Comparison of ENCODE assay signal across 7 cellular contexts in the genomic region with DNA sequence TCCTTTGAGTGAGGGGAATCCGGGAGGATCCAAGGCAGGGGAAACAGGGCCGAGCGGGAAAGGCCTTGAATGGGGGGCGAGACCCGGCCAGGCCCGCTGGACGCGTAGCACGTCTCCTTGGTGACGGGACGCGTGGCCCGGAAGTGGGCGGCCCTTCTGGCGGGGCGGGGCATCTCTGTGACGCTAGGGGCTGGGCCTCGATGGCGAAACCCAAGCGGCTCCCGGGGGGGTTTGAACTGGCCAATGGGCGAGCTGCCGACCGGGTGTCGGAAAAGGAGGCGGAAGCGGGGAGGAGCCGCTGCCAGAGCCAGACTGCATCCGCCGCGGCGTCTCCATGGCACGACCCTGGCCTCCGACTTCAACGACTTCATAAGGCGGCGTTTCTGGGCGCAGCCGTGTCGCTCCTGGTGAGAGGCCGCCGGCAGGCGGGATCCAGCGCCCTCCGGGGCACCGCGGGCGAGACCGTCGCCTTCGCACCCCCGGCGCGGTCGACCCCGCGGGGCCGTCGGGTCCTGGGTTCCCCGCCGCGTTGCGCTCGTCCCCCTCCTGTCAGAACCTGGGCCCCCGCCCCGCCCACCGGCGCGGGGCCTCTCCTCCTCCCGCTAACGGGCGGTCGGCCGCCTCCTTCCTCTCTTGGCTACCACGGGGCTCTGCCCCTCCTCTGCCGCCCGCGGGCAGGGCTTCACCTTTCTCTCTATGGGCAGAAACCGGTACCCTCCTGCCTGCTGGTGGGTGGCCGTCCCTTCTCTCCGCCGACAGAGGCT. TPM values are rescaled to one million over a fixed set of nuclear protein-coding genes. Genes with fewer than 3 reads are reported as not detected.
DNase-seq lines count a peak whose midpoint lies in the region; ATAC-seq and TF ChIP-seq lines count a peak whose summit lies in the region.

A gene (plus strand): TSS at position 158 of the 764 bp plus-strand sequence. CDS start 86 bp downstream, at position 244.

- H2AFZ ChIP-seq in hepatocyte = peak within 1 kb of the TSS; percentile 86

- no peaks in the 10 kb centered on the region for H4K20me1 ChIP-seq in hepatocyte (ENCODE audit: insufficient read depth, poor library complexity, severe bottlenecking)

- H3K79me2 ChIP-seq in hepatocyte = peaks cover 12% of the 10 kb centered on the region

- peaks cover 6% of the 10 kb centered on the region for H3K4me1 ChIP-seq in hepatocyte (ENCODE audit: insufficient read depth)

- DNase-seq in NCI-H2081 treated with DMSO at 0.1 percent for 48 hours (lab: John Stamatoyannopoulos, UW) (peak; percentile 75), T1000 (lab: John Stamatoyannopoulos, UW) (peak; percentile 92), astrocyte of the hippocampus (ENCODE audit: low read depth, low spot score) (peak; percentile 99), hepatocyte (ENCODE audit: low spot score) (peak; percentile 98), retina (peak; percentile 96)

- no peak for TF ChIP-seq CTCF in hepatocyte (IDR thresholded peaks at IDR 0.05; ENCODE audit: poor library complexity)

- H3K27me3 ChIP-seq in hepatocyte = no peaks in the 10 kb centered on the region

- H3K4me2 ChIP-seq in hepatocyte = peak within 1 kb of the TSS; percentile 94

- no peaks in the 10 kb centered on the region for H3K9me2 ChIP-seq in hepatocyte (replicated peaks; ENCODE audit: insufficient read depth)

- ATAC-seq in GM18517 (IDR thresholded peaks at IDR 0.05; ENCODE audit: unreplicated experiment) = peak; percentile 60
- ATAC-seq in HG03039 (IDR thresholded peaks at IDR 0.05; ENCODE audit: unreplicated experiment) = peak; percentile 77

- 2% methylated on average over 21 of the region's 82 CpGs for WGBS in hepatocyte (ENCODE audit: low lambda C conversion rate, missing lambda C conversion rate)

- no peaks in the 10 kb centered on the region for H3K36me3 ChIP-seq in hepatocyte (replicated peaks; ENCODE audit: insufficient read depth, low read depth)

- H3K4me3 ChIP-seq in hepatocyte = peak within 1 kb of the TSS; percentile 63

- no peaks in the 10 kb centered on the region for H3K9me3 ChIP-seq in hepatocyte (ENCODE audit: low read depth)

- peak within 1 kb of the TSS; percentile 86 for H3K27ac ChIP-seq in hepatocyte

RNA-seq across cellular contexts. Expression of the gene that starts here (rescaled TPM):
- total RNA-seq in hepatocyte = 18.5 and 20.5 TPM in 2 replicates
- polyA plus RNA-seq in hepatocyte = 18.4 and 25.4 TPM in 2 replicates

Comparison
In these comparisons a context has a peak if more than half of its experiments do, and no peak if none do; other contexts are left out.
1. Peak in every context shown above with its lines: DNase-seq, ATAC-seq, H3K4me3 ChIP-seq and H3K27ac ChIP-seq.